1 cellular context compared by ENCODE assay signal in the genomic region with DNA sequence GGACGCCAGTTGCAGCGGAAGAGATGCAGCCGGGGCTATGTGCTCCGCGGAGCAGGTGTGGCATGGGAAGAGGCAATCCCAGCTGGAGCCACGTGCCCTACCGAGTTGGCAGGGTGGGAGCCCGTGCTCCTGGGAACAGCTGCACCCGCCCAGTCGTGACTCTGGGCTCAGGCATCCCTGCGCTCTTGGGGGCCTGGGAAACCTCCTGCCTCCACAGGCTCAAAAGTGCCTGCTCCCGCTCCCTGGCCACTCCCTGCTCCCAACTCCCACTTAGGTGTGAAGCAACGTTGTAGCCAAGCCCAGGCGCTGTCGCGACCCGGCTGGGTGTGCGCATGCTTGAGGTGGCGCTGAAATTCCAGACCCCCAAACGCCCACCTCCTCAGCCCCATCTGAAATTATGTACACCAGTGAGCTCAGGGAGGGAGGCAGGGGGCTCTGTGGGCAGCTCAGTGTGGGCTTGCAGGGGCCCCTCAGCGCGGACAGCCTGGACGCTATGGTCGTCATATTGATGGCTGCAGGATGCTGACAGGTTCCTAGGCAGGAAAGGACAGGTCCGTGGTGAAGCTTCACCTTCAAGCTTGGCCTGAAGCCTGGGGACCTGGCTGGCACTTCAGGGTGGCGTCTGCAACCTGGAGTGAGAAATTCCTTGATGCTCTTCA.
TF ChIP-seq lines count a peak whose summit lies in the region.

No MANE protein-coding gene starts in this region.

TF ChIP-seq in H1, 55 proteins besides CTCF, POLR2A, EP300 and RAD21:
- TF ChIP-seq JUN (IDR thresholded peaks at IDR 0.05; ENCODE audit: low read depth, low read length) (no peak), TBP (IDR thresholded peaks at IDR 0.05; ENCODE audit: low read depth, low read length) (no peak), RFX5 (IDR thresholded peaks at IDR 0.05; ENCODE audit: borderline replicate concordance, low read depth, low read length) (no peak), YY1 (IDR thresholded peaks at IDR 0.05; ENCODE audit: low read depth, low read length) (no peak), ASH2L (IDR thresholded peaks at IDR 0.05; ENCODE audit: low read length) (no peak), SIRT6 (IDR thresholded peaks at IDR 0.05; ENCODE audit: low read length) (no peak), KDM5A (IDR thresholded peaks at IDR 0.05; ENCODE audit: low read length) (no peak), MAFK (IDR thresholded peaks at IDR 0.05; ENCODE audit: low read depth, low read length) (no peak), SP2 (IDR thresholded peaks at IDR 0.05; ENCODE audit: low read length) (no peak), NANOG (IDR thresholded peaks at IDR 0.05; ENCODE audit: insufficient read depth, low read depth, low read length, poor library complexity, severe bottlenecking) (no peak), RXRA (IDR thresholded peaks at IDR 0.05; ENCODE audit: insufficient read depth, low read depth, low read length) (no peak)
